In genomic region chr5:98769256-98770157, GRCh38 we compare ENCODE assay signal across 8 cellular contexts. TPM values are rescaled to one million over a fixed set of nuclear protein-coding genes. Genes with fewer than 3 reads are reported as not detected.
A peak's percentile ranks its signal among the peaks of the same experiment; 100 is the strongest.
DNase-seq lines count a peak whose midpoint lies in the region; ATAC-seq, FAIRE-seq and TF ChIP-seq lines count a peak whose summit lies in the region.

No MANE protein-coding gene starts in this region.

- ATAC-seq in HG03045 (IDR thresholded peaks at IDR 0.05; ENCODE audit: unreplicated experiment): no peak

- no peaks in the 10 kb centered on the region for H3K79me2 ChIP-seq in Loucy (ENCODE audit: insufficient read depth, low read length)

- intact Hi-C loops in esophagus muscularis mucosa (cut with DNase I) (loop anchor here (2.0 to 10.0 kb wide), 4 partner anchors 155 to 1539 kb away; partner anchors contain the start of gene CHD1), tibial artery (cut with DNase I; ENCODE audit: low total_unique reads) (loop anchor here (5.0 kb wide), 1 partner anchor 1587 kb away; the partner anchor contains the start of gene RIOK2)

- TF ChIP-seq POLR2A in esophagus muscularis mucosa (IDR thresholded peaks at IDR 0.05; ENCODE audit: low read depth): no peak
- no peak for TF ChIP-seq POLR2A in H54 (IDR thresholded peaks at IDR 0.05; ENCODE audit: low read depth, low read length)

- H3K9ac ChIP-seq in Loucy (ENCODE audit: low read depth, low read length, poor library complexity, severe bottlenecking): no peak overlapping the region

- no peaks in the 10 kb centered on the region for H3K36me3 ChIP-seq in Loucy (ENCODE audit: insufficient read depth, low read length)
- peaks cover 0 to 6% (median 0%) of the 10 kb centered on the region in 4 donors for H3K36me3 ChIP-seq in esophagus muscularis mucosa
- H3K36me3 ChIP-seq in muscle layer of duodenum (ENCODE audit: control insufficient read depth in 1 of 2, insufficient read depth in 2 of 2, low read length in 2 of 2): no peaks in the 10 kb centered on the region
- no peaks in the 10 kb centered on the region for H3K36me3 ChIP-seq in tibial artery

- no peaks in the 10 kb centered on the region for H3F3A ChIP-seq in Loucy (ENCODE audit: low read depth)

- FAIRE-seq in H54 (lab: Jason Lieb, UNC): no peak

- H4K20me1 ChIP-seq in Loucy (ENCODE audit: insufficient read depth, low read length, poor library complexity, severe bottlenecking): no peaks in the 10 kb centered on the region

- peak overlapping the region; percentile 85 for H2AFZ ChIP-seq in Loucy (ENCODE audit: low read length)

- H3K27ac ChIP-seq in esophagus muscularis mucosa (replicated peaks in 1 of 4) (peak overlapping the region; percentile 93 to 94 (median 93)), muscle layer of duodenum (ENCODE audit: low read length) (peak overlapping the region; percentile 92), tibial artery (peak overlapping the region; percentile 76 to 80)

- H3K4me3 ChIP-seq in Loucy (ENCODE audit: low read length, poor library complexity, severe bottlenecking): peak overlapping the region; percentile 78
- peak overlapping the region; percentile 81 to 94 (median 90) for H3K4me3 ChIP-seq in esophagus muscularis mucosa
- peak overlapping the region; percentile 96 to 98 for H3K4me3 ChIP-seq in muscle layer of duodenum (ENCODE audit: low read depth in 1 of 2, low read length in 2 of 2)
- H3K4me3 ChIP-seq in tibial artery: peak overlapping the region; percentile 62 to 73

- WGBS in esophagus muscularis mucosa: under 1% methylated on average over 19 of the region's 59 CpGs

- TF ChIP-seq EP300 in esophagus muscularis mucosa (IDR thresholded peaks at IDR 0.05): no peak

- H3K4me1 ChIP-seq in Loucy (ENCODE audit: insufficient read depth, low read length, poor library complexity, severe bottlenecking) (peaks cover 10% of the 10 kb centered on the region), esophagus muscularis mucosa (peaks cover 13 to 39% (median 32%) of the 10 kb centered on the region in 4 donors), muscle layer of duodenum (ENCODE audit: control insufficient read depth in 1 of 2, insufficient read depth in 2 of 2, low read length in 2 of 2) (peaks cover 0 to 26% of the 10 kb centered on the region in 2 donors), tibial artery (peaks cover 0 to 27% (median 17%) of the 10 kb centered on the region in 4 donors)

- H3K9me2 ChIP-seq in Loucy (replicated peaks; ENCODE audit: low read depth, low read length): no peaks in the 10 kb centered on the region

- no peak for TF ChIP-seq CTCF in Loucy (conservative IDR thresholded peaks at IDR 0.05; ENCODE audit: low read length)
- TF ChIP-seq CTCF in esophagus muscularis mucosa (IDR thresholded peaks at IDR 0.05): no peak
- no peak for TF ChIP-seq CTCF in tibial artery (IDR thresholded peaks at IDR 0.05)

- peaks cover 12% of the 10 kb centered on the region for H3K27me3 ChIP-seq in Loucy (ENCODE audit: insufficient read depth, low read length, poor library complexity, severe bottlenecking)
- no peaks in the 10 kb centered on the region for H3K27me3 ChIP-seq in esophagus muscularis mucosa
- no peaks in the 10 kb centered on the region for H3K27me3 ChIP-seq in muscle layer of duodenum (ENCODE audit: low read depth, low read length)
- H3K27me3 ChIP-seq in tibial artery: peaks cover 0 to 4% of the 10 kb centered on the region in 2 donors

- peak overlapping the region; percentile 95 for H3K4me2 ChIP-seq in Loucy (ENCODE audit: low read depth, low read length, poor library complexity, severe bottlenecking)

- no peaks in the 10 kb centered on the region for H3K9me3 ChIP-seq in Loucy (ENCODE audit: insufficient read depth, low read depth, low read length)
- no peaks in the 10 kb centered on the region for H3K9me3 ChIP-seq in esophagus muscularis mucosa
- H3K9me3 ChIP-seq in muscle layer of duodenum (ENCODE audit: control insufficient read depth in 1 of 2, low read length in 2 of 2): no peaks in the 10 kb centered on the region
- H3K9me3 ChIP-seq in tibial artery: no peaks in the 10 kb centered on the region

- peak; percentile 74 for DNase-seq in Daoy (ENCODE audit: low read depth)
- peak; percentile 12 for DNase-seq in activated CD4-positive, alpha-beta T cell treated with anti-CD3 and anti-CD28 coated beads, Interleukin-2, amount 50 U/mL, for 1 hour
- DNase-seq in esophagus muscularis mucosa (ENCODE audit: extremely low spot score): no peak
- peak; percentile 35 to 67 for DNase-seq in tibial artery
- DNase-seq in H54 (ENCODE audit: insufficient read length, low spot score): no peak

RNA-seq across cellular contexts. Expression of gene RGMB, which starts 4.0 kb away (rescaled TPM):
- total RNA-seq in Daoy (2014; rRNA removed; shearing (Covaris generic)): 12.5 and 17.9 TPM in 2 replicates
- total RNA-seq in esophagus muscularis mucosa: 100 to 1,000 TPM; 145 to 198 (median 183) TPM

Comparison
In these comparisons a context has a peak if more than half of its experiments do, and no peak if none do; other contexts are left out.
1. DNase-seq: peak in Daoy (single experiment), activated CD4-positive, alpha-beta T cell treated with anti-CD3 and anti-CD28 coated beads, Interleukin-2, amount 50 U/mL, for 1 hour (single experiment) and tibial artery (2 of 2); none in esophagus muscularis mucosa (single experiment) and H54 (single experiment).
2. Peak in every context shown above with its lines, with median percentiles within 50 percentile points of each other: H3K4me3 ChIP-seq and H3K27ac ChIP-seq.